ENCODE assay signal across 1 cellular context in genomic region chr13:75512253-75512652, GRCh38.
TF ChIP-seq lines count a peak whose summit lies in the region.

No MANE protein-coding gene starts in this region.

TF ChIP-seq in HepG2, 621 proteins besides CTCF, POLR2A, EP300 and RAD21:
- TF ChIP-seq CEBPZ (IDR thresholded peaks at IDR 0.05; ENCODE audit: low read length) (no peak), MLX (CRISPR knock-in tag; IDR thresholded peaks at IDR 0.05) (no peak), JUN (CRISPR knock-in tag; IDR thresholded peaks at IDR 0.05) (no peak), NFYB (CRISPR knock-in tag; IDR thresholded peaks at IDR 0.05) (no peak), KAT7 (CRISPR knock-in tag; IDR thresholded peaks at IDR 0.05; ENCODE audit: borderline replicate concordance) (no peak), HOXD1 (CRISPR knock-in tag; IDR thresholded peaks at IDR 0.05) (no peak), ONECUT2 (CRISPR knock-in tag; IDR thresholded peaks at IDR 0.05) (no peak), NR0B2 (CRISPR knock-in tag; IDR thresholded peaks at IDR 0.05) (no peak)
